In the genomic region with DNA sequence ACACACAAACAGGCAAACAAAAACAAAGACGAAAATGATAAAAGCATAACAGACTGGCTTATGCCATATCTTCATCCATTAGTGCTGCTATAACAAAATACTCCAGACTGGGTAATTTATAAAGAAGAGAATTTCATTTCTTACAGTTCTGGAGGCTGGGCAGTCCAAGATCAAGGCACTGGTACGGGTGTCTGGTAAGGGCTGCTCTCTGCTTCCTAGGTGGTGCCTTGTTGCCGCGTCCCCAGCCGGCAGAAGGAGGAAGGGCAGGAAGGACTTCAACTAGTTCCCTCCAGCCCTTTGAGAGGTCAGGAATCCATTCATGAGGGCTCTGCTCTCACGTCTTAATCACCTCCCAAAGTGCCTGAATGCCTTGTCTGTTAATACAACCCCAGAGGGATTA, we compare ENCODE assay signal across 31 cellular contexts.
"Had no signal": no experiment of that assay in that cellular context is flagged by ENCODE, and none has a peak within 500 bp of the region (broad histone marks: within the 10 kb centered on the region; RNA-seq: fewer than 3 reads in every experiment).

No MANE protein-coding gene starts in this region.

- H3K27ac Mint-ChIP-seq: activated CD4-positive, alpha-beta T cell treated with anti-CD3 and anti-CD28 coated beads for 36 hours; activated CD4-positive, alpha-beta T cell treated with anti-CD3 and anti-CD28 coated beads, Interleukin-2, amount 10 ng/mL, durations not matched to agents 7 days and 5 days; activated CD8-positive, alpha-beta T cell treated with anti-CD3 and anti-CD28 coated beads, Interleukin-2, amount 10 ng/mL, durations not matched to agents 7 days and 5 days; activated naive CD4-positive, alpha-beta T cell treated with anti-CD3 and anti-CD28 coated beads for 36 hours; activated naive CD4-positive, alpha-beta T cell treated with anti-CD3 and anti-CD28 coated beads, Interleukin-2, amount 50 U/mL, for 72 hours; activated T-cell treated with anti-CD3 and anti-CD28 coated beads, Interleukin-2, amount 50 U/mL, for 24 hours; activated T-helper 2 cell treated with anti-CD3 and anti-CD28 coated beads, Interferon-gamma antibody, Interleukin-2, Interleukin-4, amounts not matched to agents 10 μg/mL and 5 μg/mL and 100 μg/mL, durations not matched to agents 14 hours and 24 hours and 36 hours; T-helper 1 cell treated with Interleukin-12 subunit alpha and Interleukin-12 subunit beta and Interleukin-4 antibody, amounts not matched to agents 30 μg/mL and 1 μg/mL, for 36 hours; T-helper 2 cell treated with Interferon-gamma antibody and Interleukin-4, amounts not matched to agents 5 μg/mL and 100 μg/mL, for 36 hours; WTC11 had no signal

- H3K27me3 ChIP-seq: brain microvascular endothelial cell, MG63, SJCRH30 had no signal

- ATAC-seq: activated CD4-positive, alpha-beta T cell treated with anti-CD3 and anti-CD28 coated beads for 36 hours; activated CD4-positive, CD25-positive, alpha-beta regulatory T cell treated with anti-CD3 and anti-CD28 coated beads, Interleukin-2, amount 50 U/mL, for 24 hours; activated CD8-positive, alpha-beta T cell treated with anti-CD3 and anti-CD28 coated beads, Interleukin-2, amount 10 ng/mL, durations not matched to agents 7 days and 5 days; activated naive CD4-positive, alpha-beta T cell treated with anti-CD3 and anti-CD28 coated beads, Interleukin-2, amount 50 U/mL, for 72 hours; Panc1; WTC11 had no signal

- H3K36me3 ChIP-seq: brain microvascular endothelial cell, MG63, SJCRH30 had no signal

- H3K9me3 Mint-ChIP-seq: activated CD4-positive, alpha-beta T cell treated with anti-CD3 and anti-CD28 coated beads, Interleukin-2, amount 10 ng/mL, durations not matched to agents 7 days and 5 days; activated naive CD4-positive, alpha-beta T cell treated with anti-CD3 and anti-CD28 coated beads for 36 hours; activated naive CD4-positive, alpha-beta T cell treated with anti-CD3 and anti-CD28 coated beads, Interleukin-2, amount 50 U/mL, for 72 hours; activated T-cell treated with anti-CD3 and anti-CD28 coated beads, Interleukin-2, amount 50 U/mL, for 24 hours; activated T-helper 2 cell treated with anti-CD3 and anti-CD28 coated beads, Interferon-gamma antibody, Interleukin-2, Interleukin-4, amounts not matched to agents 10 μg/mL and 5 μg/mL and 100 μg/mL, durations not matched to agents 14 hours and 24 hours and 36 hours; T-helper 1 cell treated with Interleukin-12 subunit alpha and Interleukin-12 subunit beta and Interleukin-4 antibody, amounts not matched to agents 30 μg/mL and 1 μg/mL, for 36 hours; T-helper 2 cell treated with Interferon-gamma antibody and Interleukin-4, amounts not matched to agents 5 μg/mL and 100 μg/mL, for 36 hours had no signal

- H3K9ac ChIP-seq: SK-N-SH had no signal

- H3K36me3 Mint-ChIP-seq: activated naive CD4-positive, alpha-beta T cell treated with anti-CD3 and anti-CD28 coated beads, Interleukin-2, amount 50 U/mL, for 72 hours; WTC11 had no signal

- H3K4me1 Mint-ChIP-seq: activated CD4-positive, alpha-beta T cell treated with anti-CD3 and anti-CD28 coated beads for 36 hours; activated CD4-positive, alpha-beta T cell treated with anti-CD3 and anti-CD28 coated beads, Interleukin-2, amount 10 ng/mL, durations not matched to agents 7 days and 5 days had no signal

- H3K27me3 Mint-ChIP-seq: activated CD4-positive, alpha-beta T cell treated with anti-CD3 and anti-CD28 coated beads, Interleukin-2, amount 10 ng/mL, durations not matched to agents 7 days and 5 days had no signal

- DNase-seq: activated CD4-positive, alpha-beta T cell treated with anti-CD3 and anti-CD28 coated beads for 36 hours; activated CD4-positive, alpha-beta T cell treated with anti-CD3 and anti-CD28 coated beads, Interleukin-2, amount 10 ng/mL, durations not matched to agents 7 days and 5 days; activated CD4-positive, alpha-beta T cell treated with anti-CD3 and anti-CD28 coated beads, Interleukin-2, amount 50 U/mL, for 48 hours; activated CD8-positive, alpha-beta T cell treated with anti-CD3 and anti-CD28 coated beads, Interleukin-2, amount 10 ng/mL, durations not matched to agents 7 days and 5 days; activated gamma-delta T cell treated with Interleukin-2 at 50 U/mL for 16 hours; activated naive CD4-positive, alpha-beta T cell treated with anti-CD3 and anti-CD28 coated beads for 36 hours; activated T-cell treated with anti-CD3 and anti-CD28 coated beads, Interleukin-2, amount 50 U/mL, for 24 hours; aorta; brain microvascular endothelial cell; Karpas-422; MG63; NCI-H1048; NCI-H1105 treated with DMSO at 0.1 percent for 48 hours; NCI-H1436; NCI-H1694; NCI-H1930; NCI-H2081 treated with DMSO at 0.1 percent for 48 hours; NCI-H226; NCI-H446 treated with DMSO at 0.1 percent for 48 hours; NCI-H524; NCI-H69; SHP77; SJCRH30; SK-N-SH had no signal

- H3K27ac ChIP-seq: brain microvascular endothelial cell had no signal

- H3K4me3 Mint-ChIP-seq: activated CD4-positive, alpha-beta T cell treated with anti-CD3 and anti-CD28 coated beads for 36 hours; activated CD4-positive, alpha-beta T cell treated with anti-CD3 and anti-CD28 coated beads, Interleukin-2, amount 10 ng/mL, durations not matched to agents 7 days and 5 days; activated CD8-positive, alpha-beta T cell treated with anti-CD3 and anti-CD28 coated beads, Interleukin-2, amount 10 ng/mL, durations not matched to agents 7 days and 5 days; activated naive CD4-positive, alpha-beta T cell treated with anti-CD3 and anti-CD28 coated beads for 36 hours; activated T-cell treated with anti-CD3 and anti-CD28 coated beads, Interleukin-2, amount 50 U/mL, for 24 hours; T-helper 1 cell treated with Interleukin-12 subunit alpha and Interleukin-12 subunit beta and Interleukin-4 antibody, amounts not matched to agents 30 μg/mL and 1 μg/mL, for 36 hours; T-helper 2 cell treated with Interferon-gamma antibody and Interleukin-4, amounts not matched to agents 5 μg/mL and 100 μg/mL, for 36 hours; WTC11 had no signal

- H3K4me3 ChIP-seq: MG63, SJCRH30 had no signal

- H3K9me3 ChIP-seq: MG63, SK-N-SH had no signal
